ENCODE assay signal across 9 cellular contexts in the genomic region with DNA sequence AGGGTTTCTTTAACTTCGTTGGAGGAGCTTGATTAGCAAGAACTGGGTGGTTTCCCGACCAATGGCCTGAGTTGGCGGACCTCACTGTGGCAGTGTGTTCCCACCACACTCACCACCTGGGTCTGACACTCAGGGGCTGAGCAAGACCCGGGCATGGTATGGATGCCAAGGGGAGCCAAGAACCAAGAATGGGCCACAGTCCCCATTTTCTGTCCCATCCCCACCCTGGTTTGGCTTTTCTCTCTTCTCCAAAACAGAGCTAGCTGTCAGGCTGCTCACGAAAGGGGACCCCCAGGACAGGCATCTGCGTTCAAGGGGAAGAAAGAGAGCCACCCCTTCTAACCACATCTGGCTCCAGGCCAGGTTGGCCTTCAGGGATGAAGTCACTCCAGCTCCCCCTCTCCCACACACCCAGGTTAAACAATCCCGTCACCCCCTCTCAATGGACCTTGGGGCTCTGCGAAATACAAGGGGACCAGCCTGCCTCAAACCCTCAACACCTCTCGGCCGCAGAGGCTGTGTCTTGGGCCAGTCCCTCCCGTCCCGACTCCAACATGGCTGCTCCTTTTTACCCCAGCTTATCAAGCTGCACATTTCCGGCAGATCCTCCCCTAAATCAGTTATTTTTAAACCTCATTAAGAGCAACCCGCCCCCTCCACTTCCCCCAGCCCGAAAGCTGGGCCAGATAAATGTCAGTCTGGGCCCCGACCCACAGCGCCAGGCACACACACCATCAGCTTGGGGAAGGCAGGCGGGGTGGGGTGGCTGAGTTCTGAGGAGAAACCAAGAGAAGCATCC. TPM values are rescaled to one million over a fixed set of nuclear protein-coding genes. Genes with fewer than 3 reads are reported as not detected.
DNase-seq lines count a peak whose midpoint lies in the region; ATAC-seq and TF ChIP-seq lines count a peak whose summit lies in the region.
"Had no signal": no experiment of that assay in that cellular context is flagged by ENCODE, and none has a peak within 500 bp of the region (broad histone marks: within the 10 kb centered on the region; RNA-seq: fewer than 3 reads in every experiment).

No MANE protein-coding gene starts in this region.

- TF ChIP-seq CTCF in GM06990 (IDR thresholded peaks at IDR 0.05; ENCODE audit: insufficient read depth, low read length, poor library complexity, severe bottlenecking): no peak
- no peak for TF ChIP-seq CTCF in OCI-LY3 (IDR thresholded peaks at IDR 0.05; ENCODE audit: low read depth, low read length)
- TF ChIP-seq CTCF in dorsolateral prefrontal cortex (IDR thresholded peaks at IDR 0.05 in 54 of 56, conservative IDR thresholded peaks at IDR 0.05 in 2 of 56; ENCODE audit: low read depth in 1 of 56, partially characterized antibody in 56 of 56): no peak
- TF ChIP-seq CTCF in parathyroid adenoma (IDR thresholded peaks at IDR 0.05): no peak

- H3K4me1 ChIP-seq in OCI-LY3 (ENCODE audit: low read length) (peaks cover 37% of the 10 kb centered on the region), parathyroid adenoma (peaks cover 13% of the 10 kb centered on the region)

- ATAC-seq in esophagus mucosa (no peak), HG03039 (IDR thresholded peaks at IDR 0.05; ENCODE audit: unreplicated experiment) (no peak)

- peak overlapping the region; percentile 94 for H3K27ac ChIP-seq in OCI-LY3 (ENCODE audit: low read length)
- peak overlapping the region in 30 of 59 donors; percentile 25 to 89 (median 79) for H3K27ac ChIP-seq in dorsolateral prefrontal cortex
- H3K27ac ChIP-seq in parathyroid adenoma: peak overlapping the region; percentile 84

- H3K79me2 ChIP-seq in OCI-LY3 (ENCODE audit: low read length): peaks cover 89% of the 10 kb centered on the region
- H3K79me2 ChIP-seq in parathyroid adenoma: no peaks in the 10 kb centered on the region

- H3K9ac ChIP-seq in OCI-LY3 (ENCODE audit: low read length) (peak overlapping the region; percentile 100), parathyroid adenoma (no peak overlapping the region)

- intact Hi-C loops in dorsolateral prefrontal cortex (cut with DNase I): no loop called here

- no peaks in the 10 kb centered on the region for H3K9me3 ChIP-seq in OCI-LY3 (ENCODE audit: insufficient read depth, low read length)
- H3K9me3 ChIP-seq in parathyroid adenoma (ENCODE audit: control insufficient read depth, low read length): no peaks in the 10 kb centered on the region

- H3K4me3 ChIP-seq in GM06990 (replicated peaks; ENCODE audit: low read depth, low read length): peak overlapping the region; percentile 85
- H3K4me3 ChIP-seq in OCI-LY3 (ENCODE audit: low read length): peak overlapping the region; percentile 95
- peak overlapping the region in 25 of 59 donors; percentile 6 to 76 (median 69) for H3K4me3 ChIP-seq in dorsolateral prefrontal cortex
- H3K4me3 ChIP-seq in parathyroid adenoma (ENCODE audit: low read depth, low read length): peak overlapping the region; percentile 85

- H4K20me1 ChIP-seq in OCI-LY3 (ENCODE audit: insufficient read depth, low read length): peaks cover 71% of the 10 kb centered on the region

- H3K36me3 ChIP-seq in GM06990 (ENCODE audit: control insufficient read depth, insufficient read depth, low read length) (peaks cover 27% of the 10 kb centered on the region), OCI-LY3 (replicated peaks; ENCODE audit: low read depth, low read length) (peaks cover 63% of the 10 kb centered on the region), parathyroid adenoma (ENCODE audit: control insufficient read depth, insufficient read depth, low read length) (no peaks in the 10 kb centered on the region)

- no peaks in the 10 kb centered on the region for H3K27me3 ChIP-seq in GM06990 (replicated peaks; ENCODE audit: control insufficient read depth, insufficient read depth, low read length)
- H3K27me3 ChIP-seq in OCI-LY3 (ENCODE audit: low read depth, low read length): no peaks in the 10 kb centered on the region
- H3K27me3 ChIP-seq in dorsolateral prefrontal cortex: peaks cover 0 to 19% (median 0%) of the 10 kb centered on the region in 45 donors
- no peaks in the 10 kb centered on the region for H3K27me3 ChIP-seq in parathyroid adenoma (ENCODE audit: control insufficient read depth, insufficient read depth, low read length)

- H3K4me2 ChIP-seq in OCI-LY3 (ENCODE audit: low read length): peak overlapping the region; percentile 98
- peak overlapping the region; percentile 52 for H3K4me2 ChIP-seq in parathyroid adenoma (ENCODE audit: low read length)

- H2AFZ ChIP-seq in OCI-LY3 (ENCODE audit: low read depth, low read length) (no peak overlapping the region), parathyroid adenoma (no peak overlapping the region)

- DNase-seq in GM06990 (ENCODE audit: extremely low read depth, insufficient read length) (peak; percentile 62), dorsolateral prefrontal cortex (no peak), NCI-H345 treated with DMSO at 0.1 percent for 48 hours (lab: John Stamatoyannopoulos, UW; ENCODE audit: unreplicated experiment) (no peak)
- DNase-seq in activated CD4-positive, alpha-beta T cell treated with anti-CD3 and anti-CD28 coated beads for 4 hours: no peak

RNA-seq across cellular contexts. Expression of gene TAGLN2, which starts 3.4 kb away (rescaled TPM):
- 10 to 100 TPM; 21.2 to 87.9 (median 41.1) TPM for total RNA-seq in dorsolateral prefrontal cortex
- total RNA-seq in esophagus mucosa: 406 TPM

RNA-seq across cellular contexts. Expression of gene CFAP45, which starts 21.9 kb away (rescaled TPM):
- total RNA-seq in dorsolateral prefrontal cortex: 1 to 10 TPM in 6 of 120 experiments, under 1 TPM in 26, not detected in 88; 0.26 to 2.2 (median 0.70) TPM
- 1.5 TPM for total RNA-seq in esophagus mucosa

RNA-seq across cellular contexts. Expression of gene IGSF9, which starts 23.5 kb away (rescaled TPM):
- total RNA-seq in dorsolateral prefrontal cortex (under 1 TPM in 90 of 120 experiments, not detected in 30; 0.11 to 0.95 (median 0.25) TPM), esophagus mucosa (13.0 TPM)
- total RNA-seq: NCI-H460 had no signal

RNA-seq across cellular contexts. Expression of gene SLAMF9, which starts 32.1 kb away (rescaled TPM):
- under 1 TPM in 7 of 120 experiments, not detected in 113; 0.57 to 0.99 (median 0.78) TPM for total RNA-seq in dorsolateral prefrontal cortex
- total RNA-seq in esophagus mucosa: 0.28 TPM
- total RNA-seq: NCI-H460 had no signal

RNA-seq across cellular contexts. Expression of gene VSIG8, which starts 59.4 kb away (rescaled TPM):
- under 1 TPM in 24 of 120 experiments, not detected in 96; 0.24 to 0.68 (median 0.34) TPM for total RNA-seq in dorsolateral prefrontal cortex
- 1.2 TPM for total RNA-seq in esophagus mucosa
